ENCODE assay signal across 8 cellular contexts in the genomic region with DNA sequence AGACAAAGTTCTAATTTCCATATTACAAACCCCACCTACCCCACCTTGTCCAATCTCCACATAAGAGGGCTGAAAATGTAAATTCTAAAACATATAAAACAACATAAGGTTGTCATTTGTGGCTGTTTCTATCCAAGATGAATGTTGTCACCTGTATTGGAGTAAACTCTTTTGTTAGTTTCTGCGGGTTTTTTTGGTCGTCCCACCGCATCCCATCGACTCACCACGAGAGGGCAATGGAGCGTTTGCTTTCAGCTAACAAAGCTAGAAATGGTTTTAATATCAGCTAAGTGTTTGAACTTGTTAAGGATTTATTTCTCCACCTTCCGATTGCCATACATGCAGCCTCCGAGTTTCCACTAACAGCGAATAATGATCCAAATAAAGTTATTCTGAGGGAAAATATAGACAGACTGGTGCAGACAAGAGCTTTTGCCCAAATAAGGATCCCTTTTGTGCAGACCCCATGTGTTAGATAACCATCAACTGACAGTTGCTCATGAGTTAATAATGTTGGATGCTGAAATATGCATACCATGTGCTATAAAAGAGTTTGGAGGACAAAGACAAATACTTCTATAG.
DNase-seq lines count a peak whose midpoint lies in the region; ATAC-seq, FAIRE-seq and TF ChIP-seq lines count a peak whose summit lies in the region.

No MANE protein-coding gene starts in this region.

- H3K4me2 ChIP-seq in KMS-11 = no peak overlapping the region

- intact Hi-C loops in ovary (cut with DNase I) = loop anchor here in 3 of 4 donors (5.0 to 10.0 kb wide), 3 partner anchors 136 to 206 kb away; a partner anchor contains a TSS
- intact Hi-C loops in tibial artery (cut with DNase I; ENCODE audit: low total_unique reads) = loop anchor here (5.0 kb wide), 1 partner anchor 199 kb away; no protein-coding TSS in a partner anchor

- H3K9me3 ChIP-seq in ovary (no peaks in the 10 kb centered on the region), tibial artery (no peaks in the 10 kb centered on the region)

- no peaks in the 10 kb centered on the region for H4K20me1 ChIP-seq in KMS-11 (ENCODE audit: insufficient read depth)

- H3K27ac ChIP-seq in KMS-11 (no peak overlapping the region), ovary (no peak overlapping the region), tibial artery (peak overlapping the region; percentile 73 to 76)

- DNase-seq in CD1c-positive myeloid dendritic cell (ENCODE audit: extremely low spot score) (peak; percentile 79), RPMI8226 (peak; percentile 62), frontal cortex (ENCODE audit: low spot score in 2 of 2) (peak; percentile 17 to 56), ovary (peak; percentile 72 to 84 (median 79)), tibial artery (peak; percentile 65 to 87)
- DNase-seq in activated naive CD4-positive, alpha-beta T cell (lab: John Stamatoyannopoulos, UW) = peak; percentile 21 to 60 (median 49)

- H3K27me3 ChIP-seq in KMS-11 (ENCODE audit: insufficient read depth, low read depth) (no peaks in the 10 kb centered on the region), ovary (no peaks in the 10 kb centered on the region), tibial artery (no peaks in the 10 kb centered on the region)

- H3K36me3 ChIP-seq in KMS-11 (ENCODE audit: insufficient read depth) = no peaks in the 10 kb centered on the region
- no peaks in the 10 kb centered on the region for H3K36me3 ChIP-seq in ovary
- H3K36me3 ChIP-seq in tibial artery = no peaks in the 10 kb centered on the region

- no peak for TF ChIP-seq POLR2A in ovary (IDR thresholded peaks at IDR 0.05)

- TF ChIP-seq CTCF in KMS-11 (conservative IDR thresholded peaks at IDR 0.05; ENCODE audit: low read depth, low read length) = peak; percentile 80
- peak; percentile 71 to 87 (median 78) for TF ChIP-seq CTCF in ovary (IDR thresholded peaks at IDR 0.05)
- peak; percentile 84 to 91 for TF ChIP-seq CTCF in tibial artery (IDR thresholded peaks at IDR 0.05)

- 0 to 1% (median 1%) methylated on average over 9 of the region's 9 CpGs for WGBS in ovary, 3 donors

- TF ChIP-seq EP300 in ovary (IDR thresholded peaks at IDR 0.05) = no peak

- peaks cover 7% of the 10 kb centered on the region for H3K4me1 ChIP-seq in KMS-11 (ENCODE audit: low read depth, poor library complexity, severe bottlenecking)
- peaks cover 2% of the 10 kb centered on the region for H3K4me1 ChIP-seq in ovary (ENCODE audit: insufficient read depth)
- H3K4me1 ChIP-seq in tibial artery = peaks cover 0 to 80% (median 47%) of the 10 kb centered on the region in 4 donors

- H3K9ac ChIP-seq in KMS-11 = no peak overlapping the region

- H3K79me2 ChIP-seq in KMS-11 (ENCODE audit: insufficient read depth, low read depth) = no peaks in the 10 kb centered on the region

- FAIRE-seq in frontal cortex (lab: Jason Lieb, UNC) = no peak

- H3K4me3 ChIP-seq in KMS-11 (IDR thresholded peaks at IDR 0.05; ENCODE audit: insufficient read depth, low read depth, low read length) = no peak overlapping the region
- no peak overlapping the region for H3K4me3 ChIP-seq in ovary
- no peak overlapping the region for H3K4me3 ChIP-seq in tibial artery

- ATAC-seq in GM19468 (IDR thresholded peaks at IDR 0.05; ENCODE audit: extremely low read depth, unreplicated experiment) = peak; percentile 37

- H2AFZ ChIP-seq in KMS-11 (ENCODE audit: low read depth) = no peak overlapping the region

Comparison
In these comparisons a context has a peak if more than half of its experiments do, and no peak if none do; other contexts are left out.
1. H3K27ac ChIP-seq: peak in tibial artery (2 of 2); none in KMS-11 (single experiment) and ovary (0 of 2).
2. Peak in every context shown above with its lines, with median percentiles within 50 percentile points of each other: DNase-seq and CTCF ChIP-seq.